Comparison of ENCODE assay signal across 23 cellular contexts in the genomic region with DNA sequence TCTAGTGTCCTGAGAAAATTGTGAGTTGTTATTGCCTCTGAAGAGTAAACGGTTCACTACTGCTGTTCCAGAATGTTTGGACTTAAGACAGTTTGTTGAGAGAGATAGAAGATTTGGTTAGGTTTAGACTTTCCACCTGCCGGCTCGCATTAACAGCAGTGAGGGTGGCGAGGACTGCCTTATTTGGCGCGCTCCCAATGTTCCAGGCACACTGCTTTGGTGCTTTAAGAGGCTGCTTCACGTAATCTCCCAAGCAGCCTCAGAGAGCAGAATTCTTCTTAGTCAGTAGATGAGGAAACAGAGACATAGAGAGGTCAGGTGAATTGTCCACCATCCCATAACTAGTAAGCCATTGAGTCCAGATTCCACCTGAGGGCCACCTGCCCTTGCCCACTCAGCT. TPM values are rescaled to one million over a fixed set of nuclear protein-coding genes. Genes with fewer than 3 reads are reported as not detected.
A peak's percentile ranks its signal among the peaks of the same experiment; 100 is the strongest.
DNase-seq lines count a peak whose midpoint lies in the region; ATAC-seq and TF ChIP-seq lines count a peak whose summit lies in the region.
"Had no signal": no experiment of that assay in that cellular context is flagged by ENCODE, and none has a peak within 500 bp of the region (broad histone marks: within the 10 kb centered on the region; RNA-seq: fewer than 3 reads in every experiment).

No MANE protein-coding gene starts in this region.

- H3K4me3 Mint-ChIP-seq in stimulated activated memory B cell treated with anti-CD40 and anti-IgM and Interleukin-4, amounts not matched to agents 10 μg/mL and 1 μg/mL and 100 μg/mL, for 72 hours = no peak overlapping the region
- H3K4me3 Mint-ChIP-seq: CD8-positive, alpha-beta T cell had no signal

- no peak overlapping the region for H3K27ac Mint-ChIP-seq in stimulated activated memory B cell treated with anti-CD40 and anti-IgM and Interleukin-4, amounts not matched to agents 10 μg/mL and 1 μg/mL and 100 μg/mL, for 72 hours
- H3K27ac Mint-ChIP-seq: CD8-positive, alpha-beta T cell had no signal

- H3K4me1 ChIP-seq in heart left ventricle = peaks cover 0 to 11% (median 0%) of the 10 kb centered on the region in 12 donors
- H3K4me1 ChIP-seq in right atrium auricular region = peaks cover 0 to 5% of the 10 kb centered on the region in 2 donors

- H3K27me3 Mint-ChIP-seq in stimulated activated memory B cell treated with anti-CD40 and anti-IgM and Interleukin-4, amounts not matched to agents 10 μg/mL and 1 μg/mL and 100 μg/mL, for 72 hours = no peaks in the 10 kb centered on the region

- H3K36me3 ChIP-seq in heart left ventricle = peaks cover 0 to 89% (median 78%) of the 10 kb centered on the region in 9 donors
- peaks cover 52% of the 10 kb centered on the region for H3K36me3 ChIP-seq in right atrium auricular region

- H3K36me3 Mint-ChIP-seq in stimulated activated memory B cell treated with anti-CD40 and anti-IgM and Interleukin-4, amounts not matched to agents 10 μg/mL and 1 μg/mL and 100 μg/mL, for 72 hours = peaks cover 69% of the 10 kb centered on the region

- TF ChIP-seq POLR2A in heart left ventricle (IDR thresholded peaks at IDR 0.05) = no peak

- no peaks in the 10 kb centered on the region for H3K9me3 Mint-ChIP-seq in stimulated activated memory B cell treated with anti-CD40 and anti-IgM and Interleukin-4, amounts not matched to agents 10 μg/mL and 1 μg/mL and 100 μg/mL, for 72 hours
- H3K9me3 Mint-ChIP-seq: CD8-positive, alpha-beta T cell had no signal

- H3K27ac ChIP-seq in heart left ventricle (no peak overlapping the region), right atrium auricular region (no peak overlapping the region), coronary artery (no peak overlapping the region)
- H3K27ac ChIP-seq: 22Rv1; BLaER1 treated with 17β-estradiol and CSF1 and Interleukin-3, amounts not matched to agents 10 nM and 100 nM; SK-N-MC had no signal

- 68 to 79% (median 72%) methylated on average over 7 of the region's 7 CpGs for WGBS in heart left ventricle, 4 donors

- no peak for TF ChIP-seq CTCF in heart left ventricle (IDR thresholded peaks at IDR 0.05)
- TF ChIP-seq CTCF in right atrium auricular region (IDR thresholded peaks at IDR 0.05) = no peak
- no peak for TF ChIP-seq CTCF in coronary artery (IDR thresholded peaks at IDR 0.05)

- no peaks in the 10 kb centered on the region for H3K27me3 ChIP-seq in heart left ventricle
- H3K27me3 ChIP-seq in right atrium auricular region = no peaks in the 10 kb centered on the region
- H3K27me3 ChIP-seq: BLaER1 treated with 17β-estradiol and CSF1 and Interleukin-3, amounts not matched to agents 10 nM and 100 nM had no signal

- no peaks in the 10 kb centered on the region for H3K4me1 Mint-ChIP-seq in stimulated activated memory B cell treated with anti-CD40 and anti-IgM and Interleukin-4, amounts not matched to agents 10 μg/mL and 1 μg/mL and 100 μg/mL, for 72 hours

- DNase-seq in DMS79 treated with DMSO at 0.1 percent for 48 hours (lab: John Stamatoyannopoulos, UW) (peak; percentile 14), DMS79 (lab: John Stamatoyannopoulos, UW) (no peak), heart left ventricle (peak in 2 of 5 donors; percentile 47 to 54), right atrium auricular region (ENCODE audit: low spot score) (no peak), occipital lobe (lab: John Stamatoyannopoulos, UW) (peak; percentile 38), HK-2 (ENCODE audit: unreplicated experiment) (no peak), coronary artery (ENCODE audit: low spot score) (no peak)
- DNase-seq: ACHN; CD8-positive, alpha-beta T cell; DMS153; GF-D8; Karpas-422; MV-4-11; NCI-H1694; NCI-H2081; NCI-H2171; NCI-H446; NCI-H526; SHP77 treated with DMSO at 0.1 percent for 48 hours had no signal

- H3K4me3 ChIP-seq in heart left ventricle (no peak overlapping the region), right atrium auricular region (no peak overlapping the region), coronary artery (no peak overlapping the region)
- H3K4me3 ChIP-seq: BLaER1 treated with 17β-estradiol and CSF1 and Interleukin-3, amounts not matched to agents 10 nM and 100 nM; SK-N-MC had no signal

- H3K9me3 ChIP-seq in heart left ventricle (no peaks in the 10 kb centered on the region), right atrium auricular region (no peaks in the 10 kb centered on the region)
- H3K9me3 ChIP-seq: BLaER1 treated with 17β-estradiol and CSF1 and Interleukin-3, amounts not matched to agents 10 nM and 100 nM had no signal

- intact Hi-C loops in heart left ventricle (cut with DNase I) = no loop called here

- peak in 3 of 4 donors; percentile 44 to 73 (median 67) for ATAC-seq in heart left ventricle
- no peak for ATAC-seq in stimulated activated memory B cell treated with anti-CD40 and anti-IgM and Interleukin-4, amounts not matched to agents 10 μg/mL and 1 μg/mL and 100 μg/mL, for 72 hours
- ATAC-seq: CD8-positive, alpha-beta T cell had no signal

RNA-seq across cellular contexts. Expression of a gene that starts 41.1 kb away (rescaled TPM):
- total RNA-seq in heart left ventricle (100 to 1,000 TPM in 1 of 9 donors, 10 to 100 TPM in 8; 54.0 to 127 (median 66.4) TPM), right atrium auricular region (10 to 100 TPM; 38.9 to 49.5 TPM), occipital lobe (49.0 TPM)
- 100 to 1,000 TPM in 1 of 2 donors, 10 to 100 TPM in 1; 62.1 to 180 TPM for polyA plus RNA-seq in heart left ventricle

Comparison
In these comparisons a context has a peak if more than half of its experiments do, and no peak if none do; other contexts are left out.
1. DNase-seq: peak in DMS79 treated with DMSO at 0.1 percent for 48 hours (single experiment) and occipital lobe (single experiment); none in DMS79 (single experiment), right atrium auricular region (single experiment), HK-2 (single experiment) and coronary artery (single experiment).